10 cellular contexts compared by ENCODE assay signal in genomic region chr11:68090706-68091105, GRCh38. TPM values are rescaled to one million over a fixed set of nuclear protein-coding genes. Genes with fewer than 3 reads are reported as not detected.
DNase-seq lines count a peak whose midpoint lies in the region; ATAC-seq, FAIRE-seq and TF ChIP-seq lines count a peak whose summit lies in the region.
"Had no signal": no experiment of that assay in that cellular context is flagged by ENCODE, and none has a peak within 500 bp of the region (broad histone marks: within the 10 kb centered on the region; RNA-seq: fewer than 3 reads in every experiment).

No MANE protein-coding gene starts in this region.

- H3K4me1 ChIP-seq in right atrium auricular region (peaks cover 0 to 12% of the 10 kb centered on the region in 2 donors), astrocyte (ENCODE audit: insufficient read depth, low read length) (peaks cover 4% of the 10 kb centered on the region), lower lobe of right lung (peaks cover 11% of the 10 kb centered on the region), testis (no peaks in the 10 kb centered on the region)

- H4K20me1 ChIP-seq in astrocyte (ENCODE audit: insufficient read depth, low read length), result peaks cover 6% of the 10 kb centered on the region

- peak overlapping the region; percentile 25 for H3K4me2 ChIP-seq in astrocyte (ENCODE audit: low read length)

- WGBS in testis, 2 donors, result 61 to 62% methylated on average over 6 of the region's 6 CpGs

- FAIRE-seq in astrocyte (lab: Jason Lieb, UNC), result no peak

- H3K4me1 Mint-ChIP-seq in astrocyte (ENCODE audit: low read depth, unreplicated experiment), result peaks cover 6% of the 10 kb centered on the region

- H3K27me3 ChIP-seq in right atrium auricular region (no peaks in the 10 kb centered on the region), astrocyte (ENCODE audit: insufficient read depth, low read length) (no peaks in the 10 kb centered on the region), lower lobe of right lung (ENCODE audit: low read depth) (no peaks in the 10 kb centered on the region), testis (no peaks in the 10 kb centered on the region)

- no peaks in the 10 kb centered on the region for H3K27me3 Mint-ChIP-seq in astrocyte (ENCODE audit: low read depth, unreplicated experiment)
- H3K27me3 Mint-ChIP-seq: activated CD4-positive, alpha-beta T cell treated with anti-CD3 and anti-CD28 coated beads, Interleukin-2, amount 10 ng/mL, durations not matched to agents 24 days and 14 days had no signal

- H3K9ac ChIP-seq in astrocyte (ENCODE audit: low read length), result no peak overlapping the region

- no peak overlapping the region for H3K4me3 Mint-ChIP-seq in astrocyte (ENCODE audit: unreplicated experiment)
- H3K4me3 Mint-ChIP-seq: activated CD4-positive, alpha-beta T cell treated with anti-CD3 and anti-CD28 coated beads, Interleukin-2, amount 10 ng/mL, durations not matched to agents 24 days and 14 days had no signal

- TF ChIP-seq CTCF in right atrium auricular region (IDR thresholded peaks at IDR 0.05) (no peak), astrocyte (IDR thresholded peaks at IDR 0.05; ENCODE audit: insufficient read depth, low read depth, low read length) (no peak), lower lobe of right lung (IDR thresholded peaks at IDR 0.05) (no peak), testis (IDR thresholded peaks at IDR 0.05) (no peak)

- no peak overlapping the region for H3K27ac ChIP-seq in right atrium auricular region
- H3K27ac ChIP-seq in astrocyte (ENCODE audit: low read depth, low read length), result no peak overlapping the region
- peak overlapping the region; percentile 39 for H3K27ac ChIP-seq in lower lobe of right lung
- no peak overlapping the region for H3K27ac ChIP-seq in testis

- TF ChIP-seq POLR2A in testis (IDR thresholded peaks at IDR 0.05), result no peak

- no peaks in the 10 kb centered on the region for H3K36me3 ChIP-seq in right atrium auricular region
- no peaks in the 10 kb centered on the region for H3K36me3 ChIP-seq in astrocyte (ENCODE audit: insufficient read depth, low read length)
- no peaks in the 10 kb centered on the region for H3K36me3 ChIP-seq in lower lobe of right lung
- H3K36me3 ChIP-seq in testis (ENCODE audit: low read depth, missing control alignments), result no peaks in the 10 kb centered on the region

- ATAC-seq in Right ventricle myocardium superior (ENCODE audit: poor library complexity) (peak; percentile 89), lower lobe of right lung (peak; percentile 83 to 86), HG03439 (IDR thresholded peaks at IDR 0.05; ENCODE audit: unreplicated experiment) (no peak), HG03159 (IDR thresholded peaks at IDR 0.05; ENCODE audit: unreplicated experiment) (no peak)

- intact Hi-C loops in Right ventricle myocardium superior (cut with DNase I), result loop anchor here (10.0 kb wide), 1 partner anchor 114 kb away; no protein-coding TSS in a partner anchor
- intact Hi-C loops in lower lobe of right lung (cut with DNase I), result no loop called here
- intact Hi-C loops in testis (cut with DNase I; ENCODE audit: low total_unique reads), result no loop called here

- H3K4me3 ChIP-seq in right atrium auricular region, result no peak overlapping the region
- H3K4me3 ChIP-seq in astrocyte (ENCODE audit: insufficient read depth, low read depth, low read length), result no peak overlapping the region
- H3K4me3 ChIP-seq in lower lobe of right lung, result no peak overlapping the region
- no peak overlapping the region for H3K4me3 ChIP-seq in testis

- H3K9me3 Mint-ChIP-seq in astrocyte (ENCODE audit: unreplicated experiment), result no peaks in the 10 kb centered on the region
- H3K9me3 Mint-ChIP-seq: activated CD4-positive, alpha-beta T cell treated with anti-CD3 and anti-CD28 coated beads, Interleukin-2, amount 10 ng/mL, durations not matched to agents 24 days and 14 days had no signal

- DNase-seq in Right ventricle myocardium superior (no peak), right atrium auricular region (ENCODE audit: low spot score) (no peak), astrocyte (ENCODE audit: low read depth) (peak; percentile 8), lower lobe of right lung (no peak), testis (no peak)
- DNase-seq in stimulated activated CD4-positive, alpha-beta T cell treated with anti-CD3 and anti-CD28 coated beads, Interleukin-4, amount 100 ng/mL, for 1 hour, result no peak
- DNase-seq: activated CD4-positive, alpha-beta T cell treated with anti-CD3 and anti-CD28 coated beads, Interleukin-2, amount 10 ng/mL, durations not matched to agents 24 days and 14 days; NCI-H446 treated with DMSO at 0.1 percent for 48 hours had no signal

- no peaks in the 10 kb centered on the region for H3K36me3 Mint-ChIP-seq in astrocyte (ENCODE audit: low read depth, unreplicated experiment)

- no peaks in the 10 kb centered on the region for H3K79me2 ChIP-seq in astrocyte (ENCODE audit: insufficient read depth, low read length)

- H3K9me3 ChIP-seq in right atrium auricular region (no peaks in the 10 kb centered on the region), astrocyte (ENCODE audit: insufficient read depth, low read depth, low read length) (no peaks in the 10 kb centered on the region), lower lobe of right lung (no peaks in the 10 kb centered on the region), testis (no peaks in the 10 kb centered on the region)

- no peak overlapping the region for H3K27ac Mint-ChIP-seq in astrocyte (ENCODE audit: unreplicated experiment)
- H3K27ac Mint-ChIP-seq: activated CD4-positive, alpha-beta T cell treated with anti-CD3 and anti-CD28 coated beads, Interleukin-2, amount 10 ng/mL, durations not matched to agents 24 days and 14 days had no signal

- peak overlapping the region; percentile 13 for H2AFZ ChIP-seq in astrocyte (ENCODE audit: low read depth, low read length)

RNA-seq across cellular contexts. Expression of gene CHKA, which starts 30.5 kb away (rescaled TPM):
- total RNA-seq in Right ventricle myocardium superior, result 8.4 TPM
- total RNA-seq in right atrium auricular region, result 10 to 100 TPM in 1 of 2 donors, 1 to 10 TPM in 1; 6.1 to 10.3 TPM
- 23.6 and 37.7 TPM in 2 replicates for total RNA-seq in astrocyte
- total RNA-seq in lower lobe of right lung, result 43.0 TPM
- total RNA-seq in testis, result 100 to 1,000 TPM; 145 to 200 TPM
- 180 TPM for polyA plus RNA-seq in testis (ENCODE audit: insufficient read depth, low read depth, low replicate concordance)

RNA-seq across cellular contexts. Expression of gene TCIRG1, which starts 51.9 kb away (rescaled TPM):
- total RNA-seq in Right ventricle myocardium superior (22.3 TPM), right atrium auricular region (10 to 100 TPM; 19.2 to 50.7 TPM), astrocyte (55.1 and 56.5 TPM in 2 replicates), lower lobe of right lung (276 TPM), testis (10 to 100 TPM; 52.8 to 53.6 TPM)
- 22.2 TPM for polyA plus RNA-seq in testis (ENCODE audit: insufficient read depth, low read depth, low replicate concordance)

Comparison
In these comparisons a context has a peak if more than half of its experiments do, and no peak if none do; other contexts are left out.
1. ATAC-seq: peak in Right ventricle myocardium superior (single experiment) and lower lobe of right lung (2 of 2); none in HG03439 (single experiment) and HG03159 (single experiment).